ENCODE assay signal across 1 cellular context in the genomic region with DNA sequence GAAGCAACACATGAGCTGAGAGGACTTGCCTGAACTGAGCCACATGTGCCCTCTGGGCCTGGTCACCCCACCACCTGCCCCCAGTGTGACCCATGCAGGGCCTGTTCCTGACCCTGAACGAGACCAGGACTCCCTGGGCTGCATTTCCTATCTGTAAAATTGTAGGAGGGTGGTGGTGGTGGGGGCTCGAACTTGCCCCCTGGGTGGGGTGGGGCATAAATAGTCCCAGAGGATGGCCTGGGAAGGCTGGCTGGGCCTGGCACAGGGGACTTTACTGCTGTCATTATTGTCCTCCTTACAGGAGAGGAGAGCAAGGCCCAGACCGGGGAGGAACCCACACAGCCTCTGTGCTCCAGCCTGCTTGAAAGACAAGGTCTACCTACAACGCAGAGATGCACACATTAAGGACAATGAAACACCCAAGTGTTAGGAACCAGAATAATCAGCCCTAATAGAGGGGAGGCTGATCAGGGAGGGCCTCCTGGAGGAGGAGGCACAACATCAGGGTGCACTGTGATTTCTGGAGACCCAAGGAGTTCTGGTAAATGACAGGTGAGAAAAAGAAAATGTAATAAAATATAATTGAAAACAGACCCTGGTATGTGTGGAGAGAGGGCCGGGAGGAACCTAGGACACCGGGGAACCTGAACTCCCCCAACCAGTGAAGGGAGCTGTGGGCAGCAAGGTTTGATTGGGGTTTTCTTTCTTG.
TF ChIP-seq lines count a peak whose summit lies in the region.

No MANE protein-coding gene starts in this region.

TF ChIP-seq in WTC11, 78 proteins besides CTCF, POLR2A, EP300 and RAD21 (continued from another document):
- TF ChIP-seq, protein P1, sequence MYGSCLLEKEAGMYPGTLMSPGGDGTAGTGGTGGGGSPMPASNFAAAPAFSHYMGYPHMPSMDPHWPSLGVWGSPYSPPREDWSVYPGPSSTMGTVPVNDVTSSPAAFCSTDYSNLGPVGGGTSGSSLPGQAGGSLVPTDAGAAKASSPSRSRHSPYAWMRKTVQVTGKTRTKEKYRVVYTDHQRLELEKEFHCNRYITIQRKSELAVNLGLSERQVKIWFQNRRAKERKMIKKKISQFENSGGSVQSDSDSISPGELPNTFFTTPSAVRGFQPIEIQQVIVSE (CRISPR knock-in tag; IDR thresholded peaks at IDR 0.05; ENCODE audit: borderline replicate concordance), result no peak
- no peak for TF ChIP-seq SMAD3 (CRISPR knock-in tag; IDR thresholded peaks at IDR 0.05; ENCODE audit: borderline replicate concordance)
- TF ChIP-seq PREB (CRISPR knock-in tag; IDR thresholded peaks at IDR 0.05; ENCODE audit: borderline replicate concordance), result no peak
- TF ChIP-seq AR (CRISPR knock-in tag; IDR thresholded peaks at IDR 0.05), result no peak
